In the genomic region with DNA sequence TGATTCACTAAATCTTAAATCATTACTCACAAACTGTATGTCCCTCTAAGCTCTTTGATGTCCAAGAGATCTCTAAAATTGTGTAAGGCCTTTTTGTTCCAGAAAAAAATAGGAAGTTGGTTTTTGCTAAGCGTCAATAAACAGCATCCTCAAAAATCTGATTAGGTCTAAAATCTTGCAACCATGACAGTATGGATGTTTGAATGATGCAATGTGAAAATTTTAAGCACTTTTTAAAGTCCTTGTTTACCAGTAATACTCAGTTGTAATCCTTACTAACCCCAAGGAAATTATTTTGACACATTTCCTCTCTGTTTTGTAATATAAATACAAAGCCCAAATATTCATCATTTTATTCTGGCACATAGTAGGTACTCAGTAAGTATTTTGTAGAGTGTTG, we compare ENCODE assay signal across 23 cellular contexts. TPM values are rescaled to one million over a fixed set of nuclear protein-coding genes. Genes with fewer than 3 reads are reported as not detected.
"Had no signal": no experiment of that assay in that cellular context is flagged by ENCODE, and none has a peak within 500 bp of the region (broad histone marks: within the 10 kb centered on the region; RNA-seq: fewer than 3 reads in every experiment).

No MANE protein-coding gene starts in this region.

- FAIRE-seq: endometrium had no signal

- H3K27me3 ChIP-seq: hepatocyte, right atrium auricular region, sigmoid colon, stomach had no signal

- H3K4me2 ChIP-seq: hepatocyte had no signal

- H3K9me3 ChIP-seq: neutrophil, right atrium auricular region, sigmoid colon, stomach, thoracic aorta had no signal

- H3K4me1 ChIP-seq: right atrium auricular region had no signal

- H3K36me3 ChIP-seq: neutrophil, right atrium auricular region, sigmoid colon, stomach, thoracic aorta had no signal

- ATAC-seq: left colon; left ventricle myocardium superior; naive thymus-derived CD8-positive, alpha-beta T cell had no signal

- H3K27ac ChIP-seq: hepatocyte, neutrophil, right atrium auricular region, sigmoid colon, stomach, thoracic aorta had no signal

- H2AFZ ChIP-seq: hepatocyte had no signal

- H3K4me3 ChIP-seq: hepatocyte, lung, right atrium auricular region, sigmoid colon, skin epidermis, stomach, thoracic aorta had no signal

- DNase-seq: effector memory CD4-positive, alpha-beta T cell; erythroblast; foreskin melanocyte; head of caudate nucleus; left colon; left ventricle myocardium superior; mesendoderm; naive thymus-derived CD8-positive, alpha-beta T cell; posterior cingulate gyrus; sigmoid colon; stimulated activated CD4-positive, alpha-beta T cell treated with anti-CD3 and anti-CD28 coated beads, Interleukin-2, amount 100 ng/mL, for 24 hours; stimulated activated naive CD4-positive, alpha-beta T cell; stomach; substantia nigra; trophoblast cell had no signal

RNA-seq across cellular contexts. Expression of gene MET, which starts 6.8 kb away (rescaled TPM):
- total RNA-seq: naive thymus-derived CD8-positive, alpha-beta T cell had no signal
- polyA plus RNA-seq: naive thymus-derived CD8-positive, alpha-beta T cell; neural cell had no signal
